ENCODE assay signal across 11 cellular contexts in the genomic region with DNA sequence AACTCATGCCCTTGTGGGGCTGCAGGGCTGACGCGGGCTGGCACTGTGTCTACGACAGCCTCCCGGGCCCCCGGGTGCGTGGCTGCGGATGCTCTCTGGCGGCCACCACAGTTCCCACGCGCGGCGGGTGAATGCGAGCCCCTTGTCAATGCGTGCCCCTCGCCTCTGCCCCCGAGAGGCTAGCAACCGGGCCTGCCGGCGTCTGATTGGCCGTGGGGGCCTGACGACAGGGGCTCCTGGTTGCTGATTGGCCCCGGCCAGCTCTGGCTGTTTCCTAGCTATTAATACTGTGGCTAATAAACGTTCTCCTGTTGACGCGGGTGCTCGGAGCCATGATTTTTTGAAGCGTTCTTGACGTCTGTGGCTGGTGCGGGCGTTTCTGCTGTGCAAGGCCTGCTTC. TPM values are rescaled to one million over a fixed set of nuclear protein-coding genes. Genes with fewer than 3 reads are reported as not detected.
DNase-seq lines count a peak whose midpoint lies in the region; ATAC-seq and TF ChIP-seq lines count a peak whose summit lies in the region.
"Had no signal": no experiment of that assay in that cellular context is flagged by ENCODE, and none has a peak within 500 bp of the region (broad histone marks: within the 10 kb centered on the region; RNA-seq: fewer than 3 reads in every experiment).

No MANE protein-coding gene starts in this region.

- DNase-seq in Right ventricle myocardium inferior (ENCODE audit: missing footprints) (peak; percentile 86), cardiac septum (ENCODE audit: low spot score) (no peak), fibroblast of the aortic adventitia (ENCODE audit: low read depth) (peak; percentile 38), mesendoderm (peak; percentile 40), NCI-H2107 treated with DMSO at 0.1 percent for 48 hours (lab: John Stamatoyannopoulos, UW; ENCODE audit: unreplicated experiment) (no peak), ascending aorta (ENCODE audit: low spot score in 2 of 2) (no peak), NCI-H748 (lab: John Stamatoyannopoulos, UW; ENCODE audit: unreplicated experiment) (no peak)
- DNase-seq in effector memory CD8-positive, alpha-beta T cell = no peak
- DNase-seq: activated CD4-positive, alpha-beta memory T cell treated with anti-CD3 and anti-CD28 coated beads, Interleukin-2, amount 10 ng/mL, durations not matched to agents 7 days and 5 days had no signal

- H2BK15ac ChIP-seq in mesendoderm (replicated peaks; ENCODE audit: low read depth) = no peak overlapping the region

- H3K4me3 Mint-ChIP-seq in effector memory CD8-positive, alpha-beta T cell = no peak overlapping the region
- H3K4me3 Mint-ChIP-seq: activated CD4-positive, alpha-beta memory T cell treated with anti-CD3 and anti-CD28 coated beads, Interleukin-2, amount 10 ng/mL, durations not matched to agents 7 days and 5 days; brain had no signal

- no peak overlapping the region for H3K9ac ChIP-seq in mesendoderm (ENCODE audit: low read length)

- no peak overlapping the region for H3K4me3 ChIP-seq in fibroblast of the aortic adventitia (ENCODE audit: low read depth, low read length)
- no peak overlapping the region for H3K4me3 ChIP-seq in mesendoderm (ENCODE audit: low read length)
- H3K4me3 ChIP-seq in ascending aorta = no peak overlapping the region

- no peak overlapping the region for H2BK120ac ChIP-seq in mesendoderm (ENCODE audit: low read depth, low read length)

- no CpG with 5 or more reads among the region's 30 CpGs for WGBS in mesendoderm (ENCODE audit: extremely low coverage, insufficient coverage, low lambda C conversion rate)

- H2AK5ac ChIP-seq in mesendoderm (ENCODE audit: low read length) = no peak overlapping the region

- no peak overlapping the region for H3K27ac Mint-ChIP-seq in effector memory CD8-positive, alpha-beta T cell
- H3K27ac Mint-ChIP-seq: activated CD4-positive, alpha-beta memory T cell treated with anti-CD3 and anti-CD28 coated beads, Interleukin-2, amount 10 ng/mL, durations not matched to agents 7 days and 5 days had no signal

- peaks cover 43 to 74% of the 10 kb centered on the region in 2 donors for H3K27me3 Mint-ChIP-seq in effector memory CD8-positive, alpha-beta T cell

- TF ChIP-seq CTCF in fibroblast of the aortic adventitia (IDR thresholded peaks at IDR 0.05; ENCODE audit: insufficient read depth, low read length) (no peak), ascending aorta (IDR thresholded peaks at IDR 0.05) (no peak)

- H3K4me2 ChIP-seq in mesendoderm (ENCODE audit: low read length) = no peak overlapping the region

- H3K36me3 Mint-ChIP-seq in effector memory CD8-positive, alpha-beta T cell (ENCODE audit: insufficient read depth) = peaks cover 3% of the 10 kb centered on the region

- H4K5ac ChIP-seq in mesendoderm (ENCODE audit: low read length) = no peak overlapping the region

- H3K56ac ChIP-seq in mesendoderm (ENCODE audit: low read length) = no peak overlapping the region

- no peaks in the 10 kb centered on the region for H3K79me2 ChIP-seq in mesendoderm (ENCODE audit: control insufficient read depth, insufficient read depth, low read length)

- H3K9me3 Mint-ChIP-seq in effector memory CD8-positive, alpha-beta T cell = peaks cover 0 to 4% of the 10 kb centered on the region in 2 donors
- H3K9me3 Mint-ChIP-seq: activated CD4-positive, alpha-beta memory T cell treated with anti-CD3 and anti-CD28 coated beads, Interleukin-2, amount 10 ng/mL, durations not matched to agents 7 days and 5 days had no signal

- H3K27ac ChIP-seq in mesendoderm (ENCODE audit: low read depth, low read length) (no peak overlapping the region), ascending aorta (no peak overlapping the region)

- H3K23ac ChIP-seq in mesendoderm (ENCODE audit: low read length) = no peak overlapping the region

- ATAC-seq in Right ventricle myocardium inferior = peak; percentile 68
- no peak for ATAC-seq in effector memory CD8-positive, alpha-beta T cell (replicated peaks)

- intact Hi-C loops in Right ventricle myocardium inferior (cut with DNase I) = loop anchor here (10.0 kb wide), 1 partner anchor 159 kb away; no protein-coding TSS in a partner anchor
- intact Hi-C loops in cardiac septum (cut with DNase I) = no loop called here
- intact Hi-C loops in ascending aorta (cut with DNase I) = no loop called here

- H3K27me3 ChIP-seq in mesendoderm (ENCODE audit: insufficient read depth, low read length, poor library complexity) (no peaks in the 10 kb centered on the region), ascending aorta (no peaks in the 10 kb centered on the region)

- H3K79me1 ChIP-seq in mesendoderm (ENCODE audit: low read length) = no peaks in the 10 kb centered on the region

- H3K4me1 Mint-ChIP-seq in effector memory CD8-positive, alpha-beta T cell (ENCODE audit: low read depth in 2 of 2) = peaks cover 2 to 9% of the 10 kb centered on the region in 2 donors
- H3K4me1 Mint-ChIP-seq: activated CD4-positive, alpha-beta memory T cell treated with anti-CD3 and anti-CD28 coated beads, Interleukin-2, amount 10 ng/mL, durations not matched to agents 7 days and 5 days had no signal

- no peaks in the 10 kb centered on the region for H3K36me3 ChIP-seq in mesendoderm (ENCODE audit: control insufficient read depth, insufficient read depth, low read length)
- no peaks in the 10 kb centered on the region for H3K36me3 ChIP-seq in ascending aorta

- no peaks in the 10 kb centered on the region for H3K4me1 ChIP-seq in mesendoderm (ENCODE audit: control insufficient read depth, low read depth, low read length)
- no peaks in the 10 kb centered on the region for H3K4me1 ChIP-seq in ascending aorta

- no peak overlapping the region for H3K18ac ChIP-seq in mesendoderm (ENCODE audit: low read length)

- H2BK5ac ChIP-seq in mesendoderm (ENCODE audit: low read length) = no peak overlapping the region

- no peak overlapping the region for H3K4ac ChIP-seq in mesendoderm (ENCODE audit: low read depth, low read length)

- no peaks in the 10 kb centered on the region for H3K9me3 ChIP-seq in ascending aorta

- no peak overlapping the region for H4K8ac ChIP-seq in mesendoderm (ENCODE audit: low read depth, low read length)

RNA-seq across cellular contexts. Expression of a gene that starts 1.8 kb away (rescaled TPM):
- total RNA-seq in Right ventricle myocardium inferior (34.8 TPM), cardiac septum (25.4 TPM), fibroblast of the aortic adventitia (ENCODE audit: low replicate concordance) (155 and 168 TPM in 2 replicates), ascending aorta (105 TPM)
- polyA plus RNA-seq in mesendoderm (2013, experiment 1 of 2) = 0.55 TPM
- 0.41 TPM for polyA plus RNA-seq in mesendoderm (2013, experiment 2 of 2)
- total RNA-seq: activated CD4-positive, alpha-beta memory T cell treated with anti-CD3 and anti-CD28 coated beads, Interleukin-2, amount 10 ng/mL, durations not matched to agents 7 days and 5 days had no signal
- polyA plus RNA-seq: neural cell had no signal

Comparison
In these comparisons a context has a peak if more than half of its experiments do, and no peak if none do; other contexts are left out.
1. DNase-seq: peak in Right ventricle myocardium inferior (single experiment), fibroblast of the aortic adventitia (single experiment) and mesendoderm (single experiment); none in cardiac septum (single experiment), NCI-H2107 treated with DMSO at 0.1 percent for 48 hours (single experiment), ascending aorta (0 of 2), NCI-H748 (single experiment) and effector memory CD8-positive, alpha-beta T cell (0 of 3).